In the genomic region with DNA sequence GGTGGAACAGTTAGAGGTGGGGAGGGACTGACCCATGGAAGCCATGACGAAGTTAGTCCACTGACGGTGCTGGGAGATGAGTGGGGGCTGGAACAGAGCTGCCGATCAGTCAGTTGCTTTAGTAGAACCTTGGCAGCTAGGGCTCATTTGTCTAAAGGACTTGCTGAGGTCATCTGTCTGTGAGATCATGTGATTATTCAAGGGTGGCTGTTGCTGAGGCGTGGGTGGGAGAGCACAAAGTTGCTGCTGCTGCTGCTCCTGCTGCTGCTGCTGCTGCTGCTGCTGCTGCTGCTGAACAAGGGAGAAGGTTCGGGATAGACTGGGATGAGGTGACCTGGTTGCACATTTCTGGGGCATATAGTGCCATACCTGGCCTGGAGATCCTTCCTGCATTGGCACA, we compare ENCODE assay signal across 12 cellular contexts.
"Had no signal": no experiment of that assay in that cellular context is flagged by ENCODE, and none has a peak within 500 bp of the region (broad histone marks: within the 10 kb centered on the region; RNA-seq: fewer than 3 reads in every experiment).

No MANE protein-coding gene starts in this region.

- H3K4me1 ChIP-seq: esophagus squamous epithelium, lower lobe of right lung, parathyroid adenoma, tibial nerve had no signal

- ATAC-seq: left colon; naive thymus-derived CD8-positive, alpha-beta T cell had no signal

- DNase-seq: activated CD4-positive, alpha-beta T cell treated with anti-CD3 and anti-CD28 coated beads, Interleukin-2, amount 50 U/mL, for 48 hours; dermis blood vessel endothelial cell; effector memory CD4-positive, alpha-beta T cell; esophagus squamous epithelium; left colon; lower lobe of right lung; stimulated activated CD4-positive, alpha-beta T cell treated with anti-CD3 and anti-CD28 coated beads, Interleukin-12 subunit alpha, Interleukin-12 subunit beta, amount 100 ng/mL, for 4 hours; stimulated activated CD4-positive, alpha-beta T cell treated with anti-CD3 and anti-CD28 coated beads, Interleukin-1b, Interleukin-23, amount 100 ng/mL, for 48 hours; WERI-Rb-1 had no signal

- H3K27ac ChIP-seq: esophagus squamous epithelium, lower lobe of right lung, parathyroid adenoma, tibial nerve, WERI-Rb-1 had no signal

- H3K9me3 ChIP-seq: esophagus squamous epithelium, lower lobe of right lung, tibial nerve had no signal

- H3K4me3 ChIP-seq: esophagus squamous epithelium, lower lobe of right lung, tibial nerve had no signal

- H3K27me3 ChIP-seq: esophagus squamous epithelium, tibial nerve had no signal

- H3K36me3 ChIP-seq: esophagus squamous epithelium, lower lobe of right lung, tibial nerve, WERI-Rb-1 had no signal
